Comparison of ENCODE assay signal across 21 cellular contexts in the genomic region with DNA sequence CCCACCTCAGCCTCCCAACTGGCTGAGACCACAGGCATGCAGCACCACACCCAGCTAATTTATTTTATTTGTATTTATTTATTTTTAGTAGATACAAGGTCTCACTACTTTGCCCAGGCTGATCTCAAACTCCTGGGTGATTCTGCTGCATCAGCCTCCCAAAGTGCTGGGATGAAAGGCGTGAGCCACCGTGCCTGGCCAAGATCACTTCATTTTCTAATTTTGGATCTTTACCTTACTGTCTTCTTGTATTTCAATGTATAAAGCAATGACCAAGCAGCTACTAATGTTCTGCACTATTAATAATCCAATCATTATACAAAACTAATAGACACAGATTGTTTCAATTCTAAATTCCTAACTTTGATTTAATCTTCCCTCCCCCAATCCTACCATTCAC.
"Had no signal": no experiment of that assay in that cellular context is flagged by ENCODE, and none has a peak within 500 bp of the region (broad histone marks: within the 10 kb centered on the region; RNA-seq: fewer than 3 reads in every experiment).

No MANE protein-coding gene starts in this region.

- H3K27me3 ChIP-seq: esophagus squamous epithelium, testis, tibial nerve, upper lobe of left lung had no signal

- H3K9me3 Mint-ChIP-seq: effector memory CD8-positive, alpha-beta T cell; nephron progenitor cell had no signal

- H3K9me3 ChIP-seq: esophagus squamous epithelium, lower lobe of right lung, prostate gland, testis, tibial nerve, upper lobe of left lung had no signal

- H3K4me1 Mint-ChIP-seq: nephron progenitor cell had no signal

- H3K4me1 ChIP-seq: lower lobe of right lung, testis, upper lobe of left lung had no signal

- ATAC-seq: effector memory CD8-positive, alpha-beta T cell; lower lobe of right lung; naive thymus-derived CD8-positive, alpha-beta T cell; sciatic nerve had no signal

- H3K4me3 ChIP-seq: esophagus squamous epithelium, lower lobe of right lung, prostate gland, smooth muscle cell, testis, tibial nerve, upper lobe of left lung had no signal

- H3K27ac ChIP-seq: esophagus squamous epithelium, lower lobe of right lung, prostate gland, testis, tibial nerve, upper lobe of left lung had no signal

- H3K27me3 Mint-ChIP-seq: effector memory CD8-positive, alpha-beta T cell; naive thymus-derived CD8-positive, alpha-beta T cell had no signal

- H3K27ac Mint-ChIP-seq: effector memory CD8-positive, alpha-beta T cell; naive thymus-derived CD8-positive, alpha-beta T cell; nephron progenitor cell had no signal

- DNase-seq: cortex of kidney; effector memory CD8-positive, alpha-beta T cell; erythroblast; esophagus squamous epithelium; foreskin melanocyte; lower lobe of right lung; naive thymus-derived CD8-positive, alpha-beta T cell; nephron progenitor cell; nucleus accumbens; stimulated activated CD4-positive, alpha-beta T cell treated with anti-CD3 and anti-CD28 coated beads, Interleukin-12 subunit alpha, Interleukin-12 subunit beta, amount 100 ng/mL, for 4 hours; stimulated activated CD4-positive, alpha-beta T cell treated with anti-CD3 and anti-CD28 coated beads, Interleukin-1b, Interleukin-23, amount 100 ng/mL, for 48 hours; stimulated activated CD4-positive, alpha-beta T cell treated with anti-CD3 and anti-CD28 coated beads, Interleukin-4, amount 100 ng/mL, for 1 hour; stimulated activated CD8-positive, alpha-beta memory T cell treated with anti-CD3 and anti-CD28 coated beads, Interleukin-4, amount 100 ng/mL, for 48 hours; stimulated activated naive CD4-positive, alpha-beta T cell; substantia nigra; testis; upper lobe of left lung had no signal

- H3K4me3 Mint-ChIP-seq: effector memory CD8-positive, alpha-beta T cell; naive thymus-derived CD8-positive, alpha-beta T cell; nephron progenitor cell had no signal

- H3K36me3 ChIP-seq: lower lobe of right lung, prostate gland had no signal
